In genomic region chr17:63841350-63842172, GRCh38 we compare ENCODE assay signal across 8 cellular contexts. TPM values are rescaled to one million over a fixed set of nuclear protein-coding genes. Genes with fewer than 3 reads are reported as not detected.
DNase-seq lines count a peak whose midpoint lies in the region; ATAC-seq, FAIRE-seq and TF ChIP-seq lines count a peak whose summit lies in the region.

No MANE protein-coding gene starts in this region.

- WGBS in SK-N-SH (ENCODE audit: low lambda C conversion rate) = 11% methylated on average over 16 of the region's 26 CpGs
- 22% methylated on average over 26 of the region's 26 CpGs; no CpG with 5 or more reads in 1 of the 2 experiments for WGBS in H1 (ENCODE audit: extremely low coverage in 1 of 2, insufficient coverage in 1 of 2, insufficient read length in 1 of 2, insufficient replicate concordance in 2 of 2, low coverage in 1 of 2, low lambda C conversion rate in 2 of 2, missing lambda C conversion rate in 1 of 2), 2 experiments
- WGBS in mesendoderm (ENCODE audit: extremely low coverage, insufficient coverage, low lambda C conversion rate) = no CpG with 5 or more reads among the region's 26 CpGs

- no peak overlapping the region for H3K14ac ChIP-seq in H1 (ENCODE audit: insufficient read length)

- peak overlapping the region; percentile 68; the same call in 1 of the 2 replicates for H2BK12ac ChIP-seq in H1 (ENCODE audit: low read depth, low read length)

- H2AK5ac ChIP-seq in H1 (ENCODE audit: low read depth, low read length) (peak overlapping the region; percentile 55; the same call in 1 of the 2 replicates), mesendoderm (ENCODE audit: low read length) (no peak overlapping the region)

- H4K5ac ChIP-seq in H1 (ENCODE audit: insufficient read length, low read depth, low read length) (no peak overlapping the region), mesendoderm (ENCODE audit: low read length) (no peak overlapping the region)

- TF ChIP-seq CTCF in AG04449 (IDR thresholded peaks at IDR 0.05; ENCODE audit: insufficient read depth, low read length, missing control alignments) (no peak), SK-N-SH (IDR thresholded peaks at IDR 0.05) (no peak), H1 (IDR thresholded peaks at IDR 0.05; ENCODE audit: control extremely low read depth in 1 of 3, insufficient read depth in 1 of 3, low read depth in 1 of 3, low read length in 3 of 3) (no peak), tibial artery (IDR thresholded peaks at IDR 0.05) (no peak)

- H3K27ac ChIP-seq in SK-N-SH (ENCODE audit: low read depth in 2 of 2, low read length in 1 of 2) = peak overlapping the region; percentile 67 to 97
- no peak overlapping the region for H3K27ac ChIP-seq in H1 (ENCODE audit: low read depth, low read length)
- H3K27ac ChIP-seq in mesendoderm (ENCODE audit: low read depth, low read length) = peak overlapping the region; percentile 94
- peak overlapping the region; percentile 89 to 99 for H3K27ac ChIP-seq in tibial artery

- H3K23ac ChIP-seq in H1 (ENCODE audit: insufficient read length) = no peak overlapping the region
- peak overlapping the region; percentile 66 for H3K23ac ChIP-seq in mesendoderm (ENCODE audit: low read length)

- TF ChIP-seq EP300 in SK-N-SH (IDR thresholded peaks at IDR 0.05; ENCODE audit: borderline replicate concordance in 1 of 2, low read depth in 1 of 2, low read length in 1 of 2) (peak in 1 of 2 experiments; percentile 84; a peak in 3 of 4 replicates), H1 (IDR thresholded peaks at IDR 0.05; ENCODE audit: borderline replicate concordance in 1 of 2, low read depth in 2 of 2, low read length in 2 of 2) (no peak)

- POLR2A ChIA-PET in AG04449 (lab: Yijun Ruan, JAX) = interaction anchor here (0.9 to 2.0 kb wide), 3 partner anchors 9 to 68 kb away, joined by 3 to 8 read pairs (median 4); partner anchors contain the start of gene CCDC47
- POLR2A ChIA-PET in SK-N-SH (lab: Yijun Ruan, JAX) = interaction anchor here (0.6 to 9.2 kb wide), 7 partner anchors 12 to 665 kb away, joined by 3 to 108 read pairs (median 3); partner anchors contain the start of genes CCDC47, CEP95, DDX42 and DDX5
- POLR2A ChIA-PET in H1 (lab: Charles Lee; ENCODE audit: partially characterized antibody) = interaction anchor here (0.7 to 27.8 kb wide), 3 partner anchors 9 to 68 kb away, joined by 3 to 593 read pairs (median 13); partner anchors contain the start of genes CCDC47, DDX42, FTSJ3 and PSMC5

- H4K91ac ChIP-seq in H1 (replicated peaks; ENCODE audit: insufficient read length, low read length) = peak overlapping the region; percentile 14

- H3K9me2 ChIP-seq in SK-N-SH = no peaks in the 10 kb centered on the region

- no peaks in the 10 kb centered on the region for H3K9me3 ChIP-seq in SK-N-SH
- no peaks in the 10 kb centered on the region for H3K9me3 ChIP-seq in H1 (ENCODE audit: insufficient read depth in 2 of 2, low read depth in 1 of 2, low read length in 1 of 2)
- H3K9me3 ChIP-seq in tibial artery = no peaks in the 10 kb centered on the region

- H3K79me2 ChIP-seq in SK-N-SH (ENCODE audit: insufficient read depth) (peaks cover 57% of the 10 kb centered on the region), H1 (ENCODE audit: control insufficient read depth in 1 of 2, insufficient read depth in 2 of 2, low read length in 2 of 2) (peaks cover 11 to 42% of the 10 kb centered on the region in 2 experiments), mesendoderm (ENCODE audit: control insufficient read depth, insufficient read depth, low read length) (peaks cover 36% of the 10 kb centered on the region)

- H3K4me3 ChIP-seq in AG04449 (ENCODE audit: low read depth, low read length) = peak overlapping the region; percentile 82
- peak overlapping the region; percentile 59 to 76 for H3K4me3 ChIP-seq in SK-N-SH (ENCODE audit: low read depth in 2 of 2, low read length in 1 of 2)
- H3K4me3 ChIP-seq in H1 (ENCODE audit: extremely low read depth in 1 of 4, insufficient read depth in 2 of 4, low read depth in 3 of 4, low read length in 4 of 4) = peak overlapping the region; percentile 76 to 97 (median 83)
- peak overlapping the region; percentile 93 for H3K4me3 ChIP-seq in mesendoderm (ENCODE audit: low read length)
- peak overlapping the region; percentile 75 to 96 for H3K4me3 ChIP-seq in tibial artery

- H3K4me1 ChIP-seq in SK-N-SH (ENCODE audit: control insufficient read depth in 1 of 2, insufficient read depth in 2 of 2, low read depth in 1 of 2, low read length in 1 of 2) = peaks cover 27 to 41% of the 10 kb centered on the region in 2 experiments
- H3K4me1 ChIP-seq in H1 (replicated peaks in 1 of 4; ENCODE audit: control insufficient read depth in 3 of 4, insufficient read depth in 4 of 4, low read length in 3 of 4) = peaks cover 3 to 28% (median 26%) of the 10 kb centered on the region in 4 experiments
- H3K4me1 ChIP-seq in mesendoderm (ENCODE audit: control insufficient read depth, low read depth, low read length) = peaks cover 10% of the 10 kb centered on the region
- H3K4me1 ChIP-seq in tibial artery = peaks cover 5 to 60% (median 52%) of the 10 kb centered on the region in 4 donors

- H2BK5ac ChIP-seq in H1 (ENCODE audit: low read depth, low read length) (peak overlapping the region; percentile 73; the same call in 1 of the 2 replicates), mesendoderm (ENCODE audit: low read length) (no peak overlapping the region)

- H3K18ac ChIP-seq in H1 (ENCODE audit: extremely low read depth, low read length) (peak overlapping the region; percentile 24), mesendoderm (ENCODE audit: low read length) (peak overlapping the region; percentile 98)

- peaks cover 20% of the 10 kb centered on the region for H3K79me1 ChIP-seq in H1 (ENCODE audit: low read depth, low read length)
- H3K79me1 ChIP-seq in mesendoderm (ENCODE audit: low read length) = peaks cover 26% of the 10 kb centered on the region

- FAIRE-seq in GM12892 (lab: Jason Lieb, UNC) (peak; percentile 83), H1 (lab: Jason Lieb, UNC) (no peak)

- no peak; the same call in 1 of the 2 replicates for TF ChIP-seq POLR2A in GM12892 (IDR thresholded peaks at IDR 0.05; ENCODE audit: low read depth, low read length)
- no peak for TF ChIP-seq POLR2A in H1 (IDR thresholded peaks at IDR 0.05; ENCODE audit: control extremely low read depth in 1 of 2, low read depth in 2 of 2, low read length in 2 of 2)

- no peak overlapping the region for H2BK20ac ChIP-seq in H1 (ENCODE audit: low read length)

- H3K4me2 ChIP-seq in SK-N-SH (peak overlapping the region; percentile 93), H1 (ENCODE audit: insufficient read depth in 1 of 2, low read depth in 2 of 2, low read length in 2 of 2) (peak overlapping the region; percentile 93), mesendoderm (ENCODE audit: low read length) (peak overlapping the region; percentile 90)

- intact Hi-C loops in tibial artery (cut with DNase I; ENCODE audit: low total_unique reads) = no loop called here

- H4K8ac ChIP-seq in H1 (ENCODE audit: extremely low read depth, insufficient read depth, low read length) (no peak overlapping the region), mesendoderm (ENCODE audit: low read depth, low read length) (no peak overlapping the region)

- peak overlapping the region; percentile 73 for H3K56ac ChIP-seq in H1 (replicated peaks; ENCODE audit: insufficient read length, low read depth, low read length)
- peak overlapping the region; percentile 93 for H3K56ac ChIP-seq in mesendoderm (ENCODE audit: low read length)

- H2AFZ ChIP-seq in SK-N-SH (ENCODE audit: low read depth) (peak overlapping the region; percentile 68), H1 (ENCODE audit: low read length) (no peak overlapping the region)

- peaks cover 5 to 9% of the 10 kb centered on the region in 2 experiments for H3K36me3 ChIP-seq in SK-N-SH (replicated peaks in 1 of 2; ENCODE audit: control insufficient read depth in 1 of 2, insufficient read depth in 2 of 2, low read length in 1 of 2)
- H3K36me3 ChIP-seq in H1 (ENCODE audit: control insufficient read depth in 2 of 4, insufficient read depth in 4 of 4, low read length in 3 of 4) = peaks cover 0 to 3% (median 1%) of the 10 kb centered on the region in 4 experiments; a peak in 2 of 8 replicates
- H3K36me3 ChIP-seq in mesendoderm (ENCODE audit: control insufficient read depth, insufficient read depth, low read length) = no peaks in the 10 kb centered on the region
- H3K36me3 ChIP-seq in tibial artery = peaks cover 4 to 10% (median 8%) of the 10 kb centered on the region in 3 donors

- CTCF ChIA-PET in AG04449 (lab: Yijun Ruan, JAX) (interaction anchor here (5.3 kb wide), 1 partner anchor 11 kb away, joined by 58 read pairs; the partner anchor contains the start of gene FTSJ3), SK-N-SH (lab: Yijun Ruan, JAX) (interaction anchor here (0.7 to 9.1 kb wide), 9 partner anchors 8 to 664 kb away, joined by 3 to 96 read pairs (median 3); partner anchors contain the start of genes CCDC47, DDX42, FTSJ3 and MAP3K3), H1 (lab: Charles Lee; ENCODE audit: partially characterized antibody) (interaction anchor here (0.6 to 1.4 kb wide), 6 partner anchors 9 to 176 kb away, joined by 3 to 7 read pairs (median 4); partner anchors contain the start of gene PSMC5)

- H3K23me2 ChIP-seq in H1 (ENCODE audit: low read depth, low read length) = peaks cover 8% of the 10 kb centered on the region

- TF ChIP-seq RAD21 in SK-N-SH (IDR thresholded peaks at IDR 0.05; ENCODE audit: low read length) = peak; percentile 18; the same call in 1 of the 2 replicates
- no peak for TF ChIP-seq RAD21 in H1 (IDR thresholded peaks at IDR 0.05 in 1 of 2, conservative IDR thresholded peaks at IDR 0.05 in 1 of 2; ENCODE audit: low read depth in 2 of 2, low read length in 2 of 2)

- H4K20me1 ChIP-seq in SK-N-SH (ENCODE audit: insufficient read depth) = peaks cover 23% of the 10 kb centered on the region; the same call in 1 of the 2 replicates
- H4K20me1 ChIP-seq in H1 (replicated peaks in 1 of 2; ENCODE audit: control insufficient read depth in 1 of 2, insufficient read depth in 2 of 2, low read length in 2 of 2) = peaks cover 1 to 4% of the 10 kb centered on the region in 2 experiments

- H3K9ac ChIP-seq in SK-N-SH (peak overlapping the region; percentile 89), H1 (replicated peaks in 1 of 4; ENCODE audit: extremely low read depth in 1 of 4, low read depth in 3 of 4, low read length in 3 of 4) (peak overlapping the region; percentile 8 to 81 (median 73)), mesendoderm (ENCODE audit: low read length) (peak overlapping the region; percentile 96)

- ATAC-seq in HG03469 (IDR thresholded peaks at IDR 0.05; ENCODE audit: unreplicated experiment) = no peak

- peak overlapping the region; percentile 8 for H3K4ac ChIP-seq in H1 (replicated peaks; ENCODE audit: insufficient read length, low read depth, low read length)
- H3K4ac ChIP-seq in mesendoderm (ENCODE audit: low read depth, low read length) = no peak overlapping the region

- H2BK120ac ChIP-seq in H1 (replicated peaks; ENCODE audit: low read depth, low read length) = no peak overlapping the region
- no peak overlapping the region for H2BK120ac ChIP-seq in mesendoderm (ENCODE audit: low read depth, low read length)

- peak overlapping the region; percentile 18; the same call in 1 of the 2 replicates for H2BK15ac ChIP-seq in H1 (ENCODE audit: low read length)
- H2BK15ac ChIP-seq in mesendoderm (replicated peaks; ENCODE audit: low read depth) = no peak overlapping the region

- H3K27me3 ChIP-seq in SK-N-SH (ENCODE audit: insufficient read depth) = no peaks in the 10 kb centered on the region
- H3K27me3 ChIP-seq in H1 (replicated peaks in 1 of 4; ENCODE audit: control insufficient read depth in 3 of 4, extremely low read depth in 1 of 4, insufficient read depth in 3 of 4, low read length in 3 of 4) = peaks cover 0 to 4% (median 1%) of the 10 kb centered on the region in 4 experiments; a peak in 2 of 7 replicates
- no peaks in the 10 kb centered on the region for H3K27me3 ChIP-seq in mesendoderm (ENCODE audit: insufficient read depth, low read length, poor library complexity)
- no peaks in the 10 kb centered on the region for H3K27me3 ChIP-seq in tibial artery

- peaks cover 9% of the 10 kb centered on the region for H3F3A ChIP-seq in SK-N-SH (replicated peaks; ENCODE audit: insufficient read depth)

- no peak for DNase-seq in AG04449 (ENCODE audit: low read depth, low spot score)
- DNase-seq in GM12892 (ENCODE audit: insufficient read length) = no peak
- DNase-seq in SK-N-SH = peak; percentile 89
- no peak for DNase-seq in H1 (ENCODE audit: low read depth in 1 of 2, low spot score in 2 of 2)
- peak; percentile 55 for DNase-seq in mesendoderm
- peak; percentile 72 to 83 for DNase-seq in tibial artery
- no peak for DNase-seq in GDM1 (lab: John Stamatoyannopoulos, UW)

RNA-seq across cellular contexts. Expression of gene SMARCD2, which starts 0.9 kb away (rescaled TPM):
- polyA plus RNA-seq in GM12892 (2012; ENCODE audit: missing spikeins) = 47.5 TPM
- polyA plus RNA-seq in SK-N-SH (2012; rRNA removed) = 89.1 and 106 TPM in 2 replicates
- 62.3 and 82.2 TPM in 2 replicates for polyA plus RNA-seq in SK-N-SH (2012; cell fraction: cytosol; rRNA removed)
- 84.7 and 121 TPM in 2 replicates for polyA plus RNA-seq in SK-N-SH (2012; cell fraction: nucleus; rRNA removed)
- total RNA-seq in H1 (2021; fragmentation: NEBNext Ultra II Directional; extraction: Animal tissue kit (Norgen Biotek cat#: 25700)) = 84.6 and 92.2 TPM in 2 replicates
- polyA plus RNA-seq in H1 (2011; rRNA removed) = 90.0 and 111 TPM in 2 replicates
- 94.6 TPM for polyA plus RNA-seq in H1 (2011; cell fraction: cytosol; rRNA removed)
- 147 TPM for polyA plus RNA-seq in H1 (2011; cell fraction: nucleus; rRNA removed)
- polyA plus RNA-seq in H1 (2012, experiment 1 of 2) = 70.0 to 93.3 TPM (median 88.1 TPM) in 4 replicates
- polyA plus RNA-seq in H1 (2012, experiment 2 of 2) = 111 TPM
- 51.4 TPM for polyA plus RNA-seq in H1 (2013, experiment 1 of 2)
- 48.2 TPM for polyA plus RNA-seq in H1 (2013, experiment 2 of 2)
- polyA minus RNA-seq in H1 (2011; rRNA and poly(A)+ RNA removed) = 102 and 117 TPM in 2 replicates
- 54.5 TPM for polyA minus RNA-seq in H1 (2011; cell fraction: cytosol; rRNA and poly(A)+ RNA removed)
- polyA minus RNA-seq in H1 (2011; cell fraction: nucleus; rRNA and poly(A)+ RNA removed) = 64.8 TPM
- polyA plus RNA-seq in mesendoderm (2013, experiment 1 of 2) = 39.6 TPM
- polyA plus RNA-seq in mesendoderm (2013, experiment 2 of 2) = 40.6 TPM

RNA-seq across cellular contexts. Expression of gene FTSJ3, which starts 14.1 kb away (rescaled TPM):
- 27.1 TPM for polyA plus RNA-seq in GM12892 (2012; ENCODE audit: missing spikeins)
- polyA plus RNA-seq in SK-N-SH (2012; rRNA removed) (148 and 180 TPM in 2 replicates), H1 (2011; rRNA removed) (42.7 and 47.2 TPM in 2 replicates)
- polyA plus RNA-seq in SK-N-SH (2012; cell fraction: cytosol; rRNA removed) = 147 and 150 TPM in 2 replicates
- 242 and 303 TPM in 2 replicates for polyA plus RNA-seq in SK-N-SH (2012; cell fraction: nucleus; rRNA removed)
- total RNA-seq in H1 (2021; fragmentation: NEBNext Ultra II Directional; extraction: Animal tissue kit (Norgen Biotek cat#: 25700)) = 77.2 and 77.4 TPM in 2 replicates
- 73.1 TPM for polyA plus RNA-seq in H1 (2011; cell fraction: cytosol; rRNA removed)
- 76.8 TPM for polyA plus RNA-seq in H1 (2011; cell fraction: nucleus; rRNA removed)
- polyA plus RNA-seq in H1 (2012, experiment 1 of 2) = 78.1 to 92.0 TPM (median 83.3 TPM) in 4 replicates
- polyA plus RNA-seq in H1 (2012, experiment 2 of 2) = 19.2 TPM
- 44.5 TPM for polyA plus RNA-seq in H1 (2013, experiment 1 of 2)
- 45.0 TPM for polyA plus RNA-seq in H1 (2013, experiment 2 of 2)
- 89.2 and 107 TPM in 2 replicates for polyA minus RNA-seq in H1 (2011; rRNA and poly(A)+ RNA removed)
- polyA minus RNA-seq in H1 (2011; cell fraction: cytosol; rRNA and poly(A)+ RNA removed) = 29.2 TPM
- polyA minus RNA-seq in H1 (2011; cell fraction: nucleus; rRNA and poly(A)+ RNA removed) = 64.1 TPM
- polyA plus RNA-seq in mesendoderm (2013, experiment 1 of 2) = 52.0 TPM
- polyA plus RNA-seq in mesendoderm (2013, experiment 2 of 2) = 50.6 TPM

RNA-seq across cellular contexts. Expression of gene PSMC5, which starts 14.3 kb away (rescaled TPM):
- polyA plus RNA-seq in GM12892 (2012; ENCODE audit: missing spikeins) = 119 TPM
- polyA plus RNA-seq in SK-N-SH (2012; rRNA removed) (424 and 468 TPM in 2 replicates), H1 (2011; rRNA removed) (162 and 180 TPM in 2 replicates)
- 441 and 497 TPM in 2 replicates for polyA plus RNA-seq in SK-N-SH (2012; cell fraction: cytosol; rRNA removed)
- polyA plus RNA-seq in SK-N-SH (2012; cell fraction: nucleus; rRNA removed) = 369 and 384 TPM in 2 replicates
- 162 and 172 TPM in 2 replicates for total RNA-seq in H1 (2021; fragmentation: NEBNext Ultra II Directional; extraction: Animal tissue kit (Norgen Biotek cat#: 25700))
- 264 TPM for polyA plus RNA-seq in H1 (2011; cell fraction: cytosol; rRNA removed)
- polyA plus RNA-seq in H1 (2011; cell fraction: nucleus; rRNA removed) = 112 TPM
- polyA plus RNA-seq in H1 (2012, experiment 1 of 2) = 228 to 267 TPM (median 229 TPM) in 4 replicates
- 59.9 TPM for polyA plus RNA-seq in H1 (2012, experiment 2 of 2)
- polyA plus RNA-seq in H1 (2013, experiment 1 of 2) = 83.3 TPM
- polyA plus RNA-seq in H1 (2013, experiment 2 of 2) = 84.0 TPM
- 178 and 230 TPM in 2 replicates for polyA minus RNA-seq in H1 (2011; rRNA and poly(A)+ RNA removed)
- 88.2 TPM for polyA minus RNA-seq in H1 (2011; cell fraction: cytosol; rRNA and poly(A)+ RNA removed)
- polyA minus RNA-seq in H1 (2011; cell fraction: nucleus; rRNA and poly(A)+ RNA removed) = 75.4 TPM
- 119 TPM for polyA plus RNA-seq in mesendoderm (2013, experiment 1 of 2)
- polyA plus RNA-seq in mesendoderm (2013, experiment 2 of 2) = 121 TPM

RNA-seq across cellular contexts. Expression of gene CSH2, which starts 31.9 kb away (rescaled TPM):
- polyA plus RNA-seq in GM12892 (2012; ENCODE audit: missing spikeins) = not detected
- polyA plus RNA-seq in SK-N-SH (2012; rRNA removed) (not detected in 2 replicates), H1 (2011; rRNA removed) (not detected in 2 replicates)
- polyA plus RNA-seq in SK-N-SH (2012; cell fraction: cytosol; rRNA removed) = not detected in 2 replicates
- polyA plus RNA-seq in SK-N-SH (2012; cell fraction: nucleus; rRNA removed) = not detected in 2 replicates
- total RNA-seq in H1 (2021; fragmentation: NEBNext Ultra II Directional; extraction: Animal tissue kit (Norgen Biotek cat#: 25700)) = 0.43 and 0.52 TPM in 2 replicates
- 0.13 TPM for polyA plus RNA-seq in H1 (2011; cell fraction: cytosol; rRNA removed)
- not detected for polyA plus RNA-seq in H1 (2011; cell fraction: nucleus; rRNA removed)
- not detected in 4 replicates for polyA plus RNA-seq in H1 (2012, experiment 1 of 2)
- not detected for polyA plus RNA-seq in H1 (2012, experiment 2 of 2)
- 0.43 TPM for polyA plus RNA-seq in H1 (2013, experiment 1 of 2)
- 0.39 TPM for polyA plus RNA-seq in H1 (2013, experiment 2 of 2)
- polyA minus RNA-seq in H1 (2011; rRNA and poly(A)+ RNA removed) = 0.88 TPM in 1 of 2 replicates, not detected in the other
- polyA minus RNA-seq in H1 (2011; cell fraction: cytosol; rRNA and poly(A)+ RNA removed) = not detected
- not detected for polyA minus RNA-seq in H1 (2011; cell fraction: nucleus; rRNA and poly(A)+ RNA removed)
- polyA plus RNA-seq in mesendoderm (2013, experiment 1 of 2) = 1.3 TPM
- 1.7 TPM for polyA plus RNA-seq in mesendoderm (2013, experiment 2 of 2)

RNA-seq across cellular contexts. Expression of gene GH2, which starts 40.2 kb away (rescaled TPM):
- not detected for polyA plus RNA-seq in GM12892 (2012; ENCODE audit: missing spikeins)
- not detected in 2 replicates for polyA plus RNA-seq in SK-N-SH (2012; rRNA removed)
- not detected in 2 replicates for polyA plus RNA-seq in SK-N-SH (2012; cell fraction: cytosol; rRNA removed)
- not detected in 2 replicates for polyA plus RNA-seq in SK-N-SH (2012; cell fraction: nucleus; rRNA removed)
- total RNA-seq in H1 (2021; fragmentation: NEBNext Ultra II Directional; extraction: Animal tissue kit (Norgen Biotek cat#: 25700)) = 0.60 and 1.2 TPM in 2 replicates
- polyA plus RNA-seq in H1 (2011; rRNA removed) = 1.5 and 2.0 TPM in 2 replicates
- polyA plus RNA-seq in H1 (2011; cell fraction: cytosol; rRNA removed) = 1.5 TPM
- polyA plus RNA-seq in H1 (2011; cell fraction: nucleus; rRNA removed) = 2.6 TPM
- 0.84 to 2.7 TPM (median 1.8 TPM) in 4 replicates for polyA plus RNA-seq in H1 (2012, experiment 1 of 2)
- 1.8 TPM for polyA plus RNA-seq in H1 (2012, experiment 2 of 2)
- 2.8 TPM for polyA plus RNA-seq in H1 (2013, experiment 1 of 2)
- 2.3 TPM for polyA plus RNA-seq in H1 (2013, experiment 2 of 2)
- 1.0 and 1.8 TPM in 2 replicates for polyA minus RNA-seq in H1 (2011; rRNA and poly(A)+ RNA removed)
- polyA minus RNA-seq in H1 (2011; cell fraction: cytosol; rRNA and poly(A)+ RNA removed) = not detected
- polyA minus RNA-seq in H1 (2011; cell fraction: nucleus; rRNA and poly(A)+ RNA removed) = not detected
- polyA plus RNA-seq in mesendoderm (2013, experiment 1 of 2) = 1.4 TPM
- polyA plus RNA-seq in mesendoderm (2013, experiment 2 of 2) = 1.6 TPM

Comparison
In these comparisons a context has a peak if more than half of its experiments do, and no peak if none do; other contexts are left out.
1. DNase-seq: peak in SK-N-SH (single experiment), mesendoderm (single experiment) and tibial artery (2 of 2); none in AG04449 (single experiment), GM12892 (single experiment), H1 (0 of 2) and GDM1 (single experiment).
2. Peak in every context shown above with its lines, with median percentiles within 50 percentile points of each other: H3K4me3 ChIP-seq, H3K4me2 ChIP-seq and H3K9ac ChIP-seq.